ENCODE assay signal across 8 cellular contexts in the genomic region with DNA sequence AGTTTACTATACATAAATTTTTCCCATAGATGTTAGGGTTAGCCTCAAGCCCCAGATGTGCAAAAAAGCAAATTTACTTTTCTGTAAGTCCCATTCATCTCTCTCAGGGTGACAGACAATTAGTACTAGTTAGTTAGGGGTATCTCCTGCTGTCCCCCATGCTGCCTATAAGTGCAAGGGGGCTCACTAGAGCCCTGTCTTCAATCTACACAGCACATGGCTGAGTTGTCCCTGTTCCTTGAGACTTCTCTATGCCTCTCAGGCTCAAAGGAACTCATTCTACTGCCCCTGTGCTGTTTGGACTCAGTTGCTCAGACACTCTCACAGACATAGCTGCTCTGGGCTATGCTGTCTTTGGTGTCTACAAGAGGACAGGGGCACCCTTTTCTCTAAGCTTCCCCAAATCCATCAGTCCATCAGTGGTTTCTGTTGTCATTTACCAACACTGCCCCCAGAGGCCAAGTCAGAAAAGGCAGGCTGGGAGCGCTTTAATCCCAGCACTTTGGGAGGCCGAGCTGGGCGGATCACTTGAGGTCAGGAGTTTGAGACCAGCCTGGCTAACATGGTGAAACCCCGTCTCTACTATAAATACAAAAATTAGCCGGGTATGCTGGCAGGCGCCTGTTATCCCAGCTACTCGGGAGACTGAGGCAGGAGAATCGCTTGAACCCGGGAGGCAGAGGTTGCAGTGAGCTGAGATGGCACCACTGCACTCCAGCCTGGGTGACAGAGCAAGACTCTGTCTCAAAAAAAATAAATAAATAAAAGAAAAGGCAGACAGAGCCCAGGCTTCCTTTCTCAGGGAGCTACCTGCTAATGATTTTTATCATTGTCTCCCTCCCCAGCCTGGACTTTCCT. TPM values are rescaled to one million over a fixed set of nuclear protein-coding genes. Genes with fewer than 3 reads are reported as not detected.
A peak's percentile ranks its signal among the peaks of the same experiment; 100 is the strongest.
DNase-seq lines count a peak whose midpoint lies in the region; ATAC-seq, FAIRE-seq and TF ChIP-seq lines count a peak whose summit lies in the region.

No MANE protein-coding gene starts in this region.

- FAIRE-seq in GM12891 (lab: Jason Lieb, UNC): no peak

- TF ChIP-seq POLR2A in GM12891 (IDR thresholded peaks at IDR 0.05; ENCODE audit: low read depth, low read length): no peak

- peak; percentile 30 for DNase-seq in GM12891 (ENCODE audit: insufficient read length, low spot score)
- peak; percentile 43 for DNase-seq in astrocyte of the hippocampus (ENCODE audit: low read depth, low spot score)
- DNase-seq in left lobe of liver (ENCODE audit: low spot score): no peak
- peak; percentile 13 for DNase-seq in stimulated activated CD8-positive, alpha-beta memory T cell treated with anti-CD3 and anti-CD28 coated beads, Interleukin-4, amount 100 ng/mL, for 24 hours (ENCODE audit: low read depth)
- no peak for DNase-seq in mesenteric fat pad (ENCODE audit: low spot score)

- ATAC-seq in HG03095 (IDR thresholded peaks at IDR 0.05; ENCODE audit: unreplicated experiment): peak; percentile 57
- peak; percentile 84 for ATAC-seq in SK-N-SH treated with all-trans-retinoic acid at 6 μM for 48 hours
- peak; percentile 78 for ATAC-seq in left lobe of liver
- ATAC-seq in GM21717 (IDR thresholded peaks at IDR 0.05; ENCODE audit: unreplicated experiment): no peak

TF ChIP-seq in GM12891, 5 proteins besides CTCF, POLR2A, EP300 and RAD21:
- no peak for TF ChIP-seq POU2F2 (IDR thresholded peaks at IDR 0.05; ENCODE audit: low read depth, low read length)
- no peak for TF ChIP-seq SPI1 (IDR thresholded peaks at IDR 0.05; ENCODE audit: low read depth, low read length)
- TF ChIP-seq POLR2AphosphoS5 (IDR thresholded peaks at IDR 0.05; ENCODE audit: low read depth, low read length): no peak
- TF ChIP-seq TAF1 (IDR thresholded peaks at IDR 0.05; ENCODE audit: low read depth, low read length): no peak
- TF ChIP-seq PAX5 (IDR thresholded peaks at IDR 0.05; ENCODE audit: insufficient read depth, low read length, severe bottlenecking): no peak

TF ChIP-seq in SK-N-SH treated with all-trans-retinoic acid at 6 μM for 48 hours, 23 proteins besides CTCF, POLR2A, EP300 and RAD21:
- TF ChIP-seq, protein P1, sequence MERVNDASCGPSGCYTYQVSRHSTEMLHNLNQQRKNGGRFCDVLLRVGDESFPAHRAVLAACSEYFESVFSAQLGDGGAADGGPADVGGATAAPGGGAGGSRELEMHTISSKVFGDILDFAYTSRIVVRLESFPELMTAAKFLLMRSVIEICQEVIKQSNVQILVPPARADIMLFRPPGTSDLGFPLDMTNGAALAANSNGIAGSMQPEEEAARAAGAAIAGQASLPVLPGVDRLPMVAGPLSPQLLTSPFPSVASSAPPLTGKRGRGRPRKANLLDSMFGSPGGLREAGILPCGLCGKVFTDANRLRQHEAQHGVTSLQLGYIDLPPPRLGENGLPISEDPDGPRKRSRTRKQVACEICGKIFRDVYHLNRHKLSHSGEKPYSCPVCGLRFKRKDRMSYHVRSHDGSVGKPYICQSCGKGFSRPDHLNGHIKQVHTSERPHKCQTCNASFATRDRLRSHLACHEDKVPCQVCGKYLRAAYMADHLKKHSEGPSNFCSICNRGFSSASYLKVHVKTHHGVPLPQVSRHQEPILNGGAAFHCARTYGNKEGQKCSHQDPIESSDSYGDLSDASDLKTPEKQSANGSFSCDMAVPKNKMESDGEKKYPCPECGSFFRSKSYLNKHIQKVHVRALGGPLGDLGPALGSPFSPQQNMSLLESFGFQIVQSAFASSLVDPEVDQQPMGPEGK (CRISPR knock-in tag; IDR thresholded peaks at IDR 0.05; ENCODE audit: borderline replicate concordance): no peak
- TF ChIP-seq ARNTL (CRISPR knock-in tag; IDR thresholded peaks at IDR 0.05; ENCODE audit: borderline replicate concordance, low read depth) (no peak), ZNF565 (CRISPR knock-in tag; conservative IDR thresholded peaks at IDR 0.05; ENCODE audit: low read depth) (no peak), SNAI2 (CRISPR knock-in tag; IDR thresholded peaks at IDR 0.05) (no peak), ZC3H10 (CRISPR knock-in tag; IDR thresholded peaks at IDR 0.05) (no peak), TCF4 (CRISPR knock-in tag; IDR thresholded peaks at IDR 0.05; ENCODE audit: borderline replicate concordance) (no peak), TSHZ2 (CRISPR knock-in tag; IDR thresholded peaks at IDR 0.05) (no peak), ZFP30 (CRISPR knock-in tag; IDR thresholded peaks at IDR 0.05) (no peak), BACH2 (CRISPR knock-in tag; IDR thresholded peaks at IDR 0.05; ENCODE audit: borderline replicate concordance) (no peak), ZNF8 (CRISPR knock-in tag; IDR thresholded peaks at IDR 0.05) (no peak), CSDC2 (CRISPR knock-in tag; IDR thresholded peaks at IDR 0.05) (no peak), GLIS3 (CRISPR knock-in tag; IDR thresholded peaks at IDR 0.05) (no peak), ZNF70 (CRISPR knock-in tag; IDR thresholded peaks at IDR 0.05) (no peak), ZFP3 (CRISPR knock-in tag; IDR thresholded peaks at IDR 0.05) (no peak), RARB (CRISPR knock-in tag; IDR thresholded peaks at IDR 0.05) (no peak), PPARA (CRISPR knock-in tag; IDR thresholded peaks at IDR 0.05; ENCODE audit: borderline replicate concordance) (no peak), OSR1 (CRISPR knock-in tag; IDR thresholded peaks at IDR 0.05) (no peak)

RNA-seq across cellular contexts. Expression of gene PRTG, which starts 31.4 kb away (rescaled TPM):
- polyA plus RNA-seq in GM12891 (2012; ENCODE audit: low read depth, missing spikeins): 0.01 TPM
- total RNA-seq in left lobe of liver (0.23 TPM), mesenteric fat pad (1.00 TPM)

Comparison
In these comparisons a context has a peak if more than half of its experiments do, and no peak if none do; other contexts are left out.
1. DNase-seq: peak in GM12891 (single experiment), astrocyte of the hippocampus (single experiment) and stimulated activated CD8-positive, alpha-beta memory T cell treated with anti-CD3 and anti-CD28 coated beads, Interleukin-4, amount 100 ng/mL, for 24 hours (single experiment); none in left lobe of liver (single experiment) and mesenteric fat pad (single experiment).